Comparison of ENCODE assay signal across 8 cellular contexts in the genomic region with DNA sequence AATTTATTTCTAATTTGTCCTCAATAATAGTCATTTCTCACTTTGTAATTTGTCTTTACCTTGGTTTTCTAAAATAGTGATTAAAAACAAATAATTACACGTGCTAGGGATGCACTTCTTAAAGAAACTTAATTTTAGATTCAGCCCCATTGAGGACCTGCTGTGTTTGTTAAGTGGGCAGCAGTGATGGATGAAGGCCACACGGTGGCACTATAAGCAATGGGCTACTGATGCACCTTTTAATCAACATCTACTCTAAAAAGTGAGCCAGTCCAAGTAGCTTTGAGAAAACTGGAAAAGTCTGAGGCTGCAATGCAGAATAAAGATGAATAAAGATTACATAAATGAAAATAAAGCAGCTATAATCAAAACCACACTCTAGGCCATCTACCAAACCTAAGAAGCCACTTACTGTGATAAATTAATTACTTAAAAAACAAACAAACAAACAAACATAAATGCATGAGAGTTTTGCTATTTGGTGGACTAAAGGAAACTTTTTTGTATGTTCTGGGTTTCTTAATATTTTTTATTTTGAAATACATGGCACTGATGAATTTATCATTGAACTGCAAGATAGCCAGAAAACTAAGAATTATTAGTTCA.
DNase-seq lines count a peak whose midpoint lies in the region; TF ChIP-seq lines count a peak whose summit lies in the region.

No MANE protein-coding gene starts in this region.

- H2AFZ ChIP-seq in H9 (ENCODE audit: low read length): no peak overlapping the region
- H2AFZ ChIP-seq in Loucy (ENCODE audit: low read length): no peak overlapping the region

- H3K4ac ChIP-seq in H9 (ENCODE audit: low read depth, low read length): no peak overlapping the region

- no peaks in the 10 kb centered on the region for H3K27me3 ChIP-seq in H9 (ENCODE audit: insufficient read depth, low read length)
- H3K27me3 ChIP-seq in Loucy (ENCODE audit: insufficient read depth, low read length, poor library complexity, severe bottlenecking): no peaks in the 10 kb centered on the region
- peaks cover 0 to 15% (median 0%) of the 10 kb centered on the region in 45 donors for H3K27me3 ChIP-seq in dorsolateral prefrontal cortex
- no peaks in the 10 kb centered on the region for H3K27me3 ChIP-seq in CD4-positive, alpha-beta memory T cell (ENCODE audit: insufficient read depth, low read length)

- TF ChIP-seq CTCF in H9 (conservative IDR thresholded peaks at IDR 0.05) (peak; percentile 91), Loucy (conservative IDR thresholded peaks at IDR 0.05; ENCODE audit: low read length) (peak; percentile 93), dorsolateral prefrontal cortex (IDR thresholded peaks at IDR 0.05 in 54 of 56, conservative IDR thresholded peaks at IDR 0.05 in 2 of 56; ENCODE audit: low read depth in 1 of 56, partially characterized antibody in 56 of 56) (peak in 54 of 56 donors; percentile 14 to 63 (median 52))

- H3K4me3 ChIP-seq in Loucy (ENCODE audit: low read length, poor library complexity, severe bottlenecking) (no peak overlapping the region), dorsolateral prefrontal cortex (no peak overlapping the region)
- no peak overlapping the region for H3K4me3 ChIP-seq in CD4-positive, alpha-beta memory T cell (ENCODE audit: low read length in 2 of 2)

- no peak overlapping the region for H3K18ac ChIP-seq in H9 (ENCODE audit: insufficient read length, low read depth, low read length)

- H3K36me3 ChIP-seq in Loucy (ENCODE audit: insufficient read depth, low read length): no peaks in the 10 kb centered on the region
- H3K36me3 ChIP-seq in CD4-positive, alpha-beta memory T cell (ENCODE audit: insufficient read depth, low read length): no peaks in the 10 kb centered on the region

- H3F3A ChIP-seq in Loucy (ENCODE audit: low read depth): no peaks in the 10 kb centered on the region

- no peaks in the 10 kb centered on the region for H3K79me2 ChIP-seq in H9 (ENCODE audit: insufficient read depth, low read length)
- no peaks in the 10 kb centered on the region for H3K79me2 ChIP-seq in Loucy (ENCODE audit: insufficient read depth, low read length)

- H3K79me1 ChIP-seq in H9 (ENCODE audit: insufficient read depth, low read depth, low read length, poor library complexity, severe bottlenecking): no peaks in the 10 kb centered on the region

- H3K36me3 Mint-ChIP-seq in H9 (ENCODE audit: insufficient read depth in 1 of 3, low read depth in 3 of 3): no peaks in the 10 kb centered on the region
- H3K36me3 Mint-ChIP-seq in CD4-positive, alpha-beta memory T cell: no peaks in the 10 kb centered on the region

- no peaks in the 10 kb centered on the region; the same call in 1 of the 2 replicates for H3K27me3 Mint-ChIP-seq in H9 (ENCODE audit: low read depth)
- peaks cover 2 to 7% of the 10 kb centered on the region in 2 donors for H3K27me3 Mint-ChIP-seq in CD4-positive, alpha-beta memory T cell

- no peak overlapping the region for H2BK120ac ChIP-seq in H9 (ENCODE audit: low read depth, low read length, poor library complexity, severe bottlenecking)

- H3K4me3 Mint-ChIP-seq in H9: no peak overlapping the region
- H3K4me3 Mint-ChIP-seq in CD4-positive, alpha-beta memory T cell: no peak overlapping the region

- H3K9me3 ChIP-seq in H9 (ENCODE audit: control insufficient read depth, low read depth, low read length): no peaks in the 10 kb centered on the region
- H3K9me3 ChIP-seq in Loucy (ENCODE audit: insufficient read depth, low read depth, low read length): no peaks in the 10 kb centered on the region
- no peaks in the 10 kb centered on the region for H3K9me3 ChIP-seq in CD4-positive, alpha-beta memory T cell (ENCODE audit: control insufficient read depth in 1 of 2, low read length in 2 of 2)

- no peak overlapping the region for H4K5ac ChIP-seq in H9 (ENCODE audit: insufficient read length, low read depth, low read length)

- H3K23ac ChIP-seq in H9 (ENCODE audit: insufficient read length, low read depth, low read length): no peak overlapping the region

- peak; percentile 28 for DNase-seq in stimulated activated CD4-positive, alpha-beta T cell treated with anti-CD3 and anti-CD28 coated beads, Interleukin-15, amount 100 ng/mL, for 24 hours
- DNase-seq in stimulated activated CD4-positive, alpha-beta T cell treated with anti-CD3 and anti-CD28 coated beads, Interleukin-4, amount 100 ng/mL, for 4 hours: no peak
- DNase-seq in H9 (peak; percentile 38), RPMI8226 (peak; percentile 57), dorsolateral prefrontal cortex (peak in 3 of 10 donors; percentile 11 to 38 (median 11)), mucosa of gallbladder (ENCODE audit: low spot score) (peak; percentile 23)
- DNase-seq in CD4-positive, alpha-beta memory T cell: no peak

- no peak overlapping the region for H2AK5ac ChIP-seq in H9 (ENCODE audit: insufficient read length, low read length)

- intact Hi-C loops in dorsolateral prefrontal cortex (cut with DNase I): no loop called here
- intact Hi-C loops in CD4-positive, alpha-beta memory T cell (cut with micrococcal nuclease): loop anchor here (5.0 kb wide), 1 partner anchor 211 kb away; no protein-coding TSS in a partner anchor

- H3K27ac ChIP-seq in H9 (ENCODE audit: insufficient read length, low read depth, low read length) (no peak overlapping the region), dorsolateral prefrontal cortex (no peak overlapping the region)
- H3K27ac ChIP-seq in CD4-positive, alpha-beta memory T cell (ENCODE audit: low read depth, low read length): no peak overlapping the region

- no peaks in the 10 kb centered on the region for H3K9me2 ChIP-seq in Loucy (replicated peaks; ENCODE audit: low read depth, low read length)

- no peaks in the 10 kb centered on the region for H3K23me2 ChIP-seq in H9 (ENCODE audit: insufficient read length, low read depth, low read length, poor library complexity, severe bottlenecking)

- no peak overlapping the region for H3T11ph ChIP-seq in H9 (ENCODE audit: low read length)

- peaks cover 0 to 3% of the 10 kb centered on the region in 2 experiments; a peak in 1 of 4 replicates for H3K4me1 Mint-ChIP-seq in H9
- H3K4me1 Mint-ChIP-seq in CD4-positive, alpha-beta memory T cell: no peaks in the 10 kb centered on the region

- H3K14ac ChIP-seq in H9 (ENCODE audit: insufficient read depth, low read length): no peak overlapping the region

- H3K4me1 ChIP-seq in H9 (ENCODE audit: insufficient read depth, low read length): no peaks in the 10 kb centered on the region
- peaks cover 2% of the 10 kb centered on the region for H3K4me1 ChIP-seq in Loucy (ENCODE audit: insufficient read depth, low read length, poor library complexity, severe bottlenecking)
- no peaks in the 10 kb centered on the region for H3K4me1 ChIP-seq in CD4-positive, alpha-beta memory T cell (ENCODE audit: insufficient read depth, low read length)

- WGBS in H9 (ENCODE audit: extremely low coverage, insufficient read length, low lambda C conversion rate): no CpG with 5 or more reads among the region's 2 CpGs

- CTCF ChIA-PET in CD4-positive, alpha-beta memory T cell (lab: Charles Lee; ENCODE audit: partially characterized antibody): interaction anchor here (1.1 to 2.5 kb wide), 3 partner anchors 10 to 12 kb away, joined by 3 to 14 read pairs (median 6); no protein-coding TSS in a partner anchor

- H3K56ac ChIP-seq in H9 (ENCODE audit: insufficient read length, low read depth, low read length): no peak overlapping the region

- H4K91ac ChIP-seq in H9 (ENCODE audit: insufficient read length, low read depth, low read length): no peak overlapping the region

- H3K4me2 ChIP-seq in H9 (ENCODE audit: insufficient read depth, insufficient read length, low read length) (no peak overlapping the region), Loucy (ENCODE audit: low read depth, low read length, poor library complexity, severe bottlenecking) (no peak overlapping the region)

- H2BK15ac ChIP-seq in H9 (ENCODE audit: low read depth, low read length): no peak overlapping the region

- no peak overlapping the region for H4K8ac ChIP-seq in H9 (replicated peaks; ENCODE audit: insufficient read length, low read depth, low read length)

- H3K9me3 Mint-ChIP-seq in H9: no peaks in the 10 kb centered on the region; a peak in 1 of 5 replicates
- no peaks in the 10 kb centered on the region for H3K9me3 Mint-ChIP-seq in CD4-positive, alpha-beta memory T cell

- POLR2A ChIA-PET in CD4-positive, alpha-beta memory T cell (lab: Charles Lee; ENCODE audit: partially characterized antibody): no interaction called here

- H4K20me1 ChIP-seq in H9 (ENCODE audit: control insufficient read depth, insufficient read depth, insufficient read length) (no peaks in the 10 kb centered on the region), Loucy (ENCODE audit: insufficient read depth, low read length, poor library complexity, severe bottlenecking) (no peaks in the 10 kb centered on the region)

- no peak overlapping the region for H2BK12ac ChIP-seq in H9 (ENCODE audit: insufficient read length, low read depth, low read length)

- H2BK20ac ChIP-seq in H9 (ENCODE audit: low read depth, low read length, poor library complexity, severe bottlenecking): no peak overlapping the region

- no peak overlapping the region for H2BK5ac ChIP-seq in H9 (ENCODE audit: insufficient read length, low read length)

- no peak overlapping the region for H3K9ac ChIP-seq in H9 (ENCODE audit: extremely low read depth, insufficient read length, low read length)
- H3K9ac ChIP-seq in Loucy (ENCODE audit: low read depth, low read length, poor library complexity, severe bottlenecking): no peak overlapping the region

- H3K27ac Mint-ChIP-seq in H9: no peak overlapping the region
- H3K27ac Mint-ChIP-seq in CD4-positive, alpha-beta memory T cell: no peak overlapping the region

Comparison
In these comparisons a context has a peak if more than half of its experiments do, and no peak if none do; other contexts are left out.
1. DNase-seq: peak in stimulated activated CD4-positive, alpha-beta T cell treated with anti-CD3 and anti-CD28 coated beads, Interleukin-15, amount 100 ng/mL, for 24 hours (single experiment), H9 (single experiment), RPMI8226 (single experiment) and mucosa of gallbladder (single experiment); none in stimulated activated CD4-positive, alpha-beta T cell treated with anti-CD3 and anti-CD28 coated beads, Interleukin-4, amount 100 ng/mL, for 4 hours (0 of 2) and CD4-positive, alpha-beta memory T cell (0 of 5).
2. Peak in every context shown above with its lines, with median percentiles within 50 percentile points of each other: CTCF ChIP-seq.